ENCODE assay signal across 1 cellular context in genomic region chr9:113593682-113594281, GRCh38.
A peak's percentile ranks its signal among the peaks of the same experiment; 100 is the strongest.
TF ChIP-seq lines count a peak whose summit lies in the region.

No MANE protein-coding gene starts in this region.

TF ChIP-seq in SK-N-SH, 30 proteins besides CTCF, POLR2A, EP300 and RAD21 (continued from another document):
- no peak for TF ChIP-seq FOXJ3 (CRISPR knock-in tag; IDR thresholded peaks at IDR 0.05)
- peak; percentile 92 for TF ChIP-seq MEF2A (IDR thresholded peaks at IDR 0.05; ENCODE audit: borderline replicate concordance, low read depth)
- TF ChIP-seq GABPA (IDR thresholded peaks at IDR 0.05; ENCODE audit: low read depth) = no peak
- 0 out of 2 replicates have a peak, but pooled peaks have one; percentile 18 for TF ChIP-seq PBX3 (IDR thresholded peaks at IDR 0.05)
- TF ChIP-seq IRF3 (IDR thresholded peaks at IDR 0.05; ENCODE audit: low read depth, low read length) = no peak
- no peak for TF ChIP-seq FOXM1 (IDR thresholded peaks at IDR 0.05; ENCODE audit: low read depth)
- TF ChIP-seq FOSL2 (IDR thresholded peaks at IDR 0.05; ENCODE audit: borderline replicate concordance, low read depth) = peak; percentile 62; the same call in 1 of the 2 replicates
- TF ChIP-seq CHD2 (IDR thresholded peaks at IDR 0.05; ENCODE audit: low read length, partially characterized antibody) = peak; percentile 13
- TF ChIP-seq RXRA (IDR thresholded peaks at IDR 0.05; ENCODE audit: borderline replicate concordance, low read depth) = no peak
- peak; percentile 62; the same call in 1 of the 2 replicates for TF ChIP-seq RFX5 (IDR thresholded peaks at IDR 0.05; ENCODE audit: low read length)
- peak; percentile 89; the same call in 1 of the 2 replicates for TF ChIP-seq SIN3A (IDR thresholded peaks at IDR 0.05; ENCODE audit: borderline replicate concordance, low read depth, low read length)
- TF ChIP-seq REST (IDR thresholded peaks at IDR 0.05; ENCODE audit: low read depth, low read length) = peak; percentile 76
- peak; percentile 13; the same call in 1 of the 2 replicates for TF ChIP-seq ELF1 (IDR thresholded peaks at IDR 0.05)
